Comparison of ENCODE assay signal across 11 cellular contexts in genomic region chr20:48897298-48898044, GRCh38. TPM values are rescaled to one million over a fixed set of nuclear protein-coding genes. Genes with fewer than 3 reads are reported as not detected.
A peak's percentile ranks its signal among the peaks of the same experiment; 100 is the strongest.
DNase-seq lines count a peak whose midpoint lies in the region; ATAC-seq and TF ChIP-seq lines count a peak whose summit lies in the region.
"Had no signal": no experiment of that assay in that cellular context is flagged by ENCODE, and none has a peak within 500 bp of the region (broad histone marks: within the 10 kb centered on the region; RNA-seq: fewer than 3 reads in every experiment).

No MANE protein-coding gene starts in this region.

- no peaks in the 10 kb centered on the region for H3K36me3 ChIP-seq in left lung

- H3K27me3 ChIP-seq in left lung: no peaks in the 10 kb centered on the region

- H3K4me3 ChIP-seq in AG09309 (ENCODE audit: control insufficient read depth, low read depth, low read length) (no peak overlapping the region), left lung (no peak overlapping the region)

- H3K4me1 ChIP-seq in left lung: peaks cover 0 to 27% of the 10 kb centered on the region in 2 donors

- peaks cover 0 to 2% of the 10 kb centered on the region in 2 donors for H3K9me3 ChIP-seq in left lung

- H3K27ac ChIP-seq in left lung: no peak overlapping the region

- no peak for TF ChIP-seq EP300 in Ishikawa (IDR thresholded peaks at IDR 0.05; ENCODE audit: borderline replicate concordance)

- intact Hi-C loops in left lung (cut with DNase I): no loop called here

- TF ChIP-seq CTCF in AG09309 (IDR thresholded peaks at IDR 0.05; ENCODE audit: control insufficient read depth, insufficient read depth, low read depth, low read length, missing control alignments) (no peak), left lung (IDR thresholded peaks at IDR 0.05) (no peak)

- DNase-seq in AG09309 (ENCODE audit: low read depth) (peak; percentile 63), astrocyte of the hippocampus (ENCODE audit: low read depth, low spot score) (peak; percentile 84), left lung (no peak), occipital lobe (lab: John Stamatoyannopoulos, UW) (no peak), GOT3 (lab: John Stamatoyannopoulos, UW) (no peak), NCI-H1694 treated with DMSO at 0.1 percent for 48 hours (lab: John Stamatoyannopoulos, UW) (no peak)
- DNase-seq: activated effector memory CD4-positive, alpha-beta T cell treated with anti-CD3 and anti-CD28 coated beads, Interleukin-2, amount 50 U/mL, for 16 hours; NCI-H1048; stimulated activated CD8-positive, alpha-beta memory T cell treated with anti-CD3 and anti-CD28 coated beads, Interleukin-4, amount 100 ng/mL, for 48 hours had no signal

- no peak for TF ChIP-seq RAD21 in Ishikawa (IDR thresholded peaks at IDR 0.05; ENCODE audit: low read depth)

- ATAC-seq in left lung: peak; percentile 38
- no peak for ATAC-seq in GM19452 (IDR thresholded peaks at IDR 0.05; ENCODE audit: unreplicated experiment)

TF ChIP-seq in Ishikawa, 13 proteins besides CTCF, POLR2A, EP300 and RAD21:
- TF ChIP-seq ZBTB7A (IDR thresholded peaks at IDR 0.05; ENCODE audit: low read depth): no peak
- TF ChIP-seq, protein P1, sequence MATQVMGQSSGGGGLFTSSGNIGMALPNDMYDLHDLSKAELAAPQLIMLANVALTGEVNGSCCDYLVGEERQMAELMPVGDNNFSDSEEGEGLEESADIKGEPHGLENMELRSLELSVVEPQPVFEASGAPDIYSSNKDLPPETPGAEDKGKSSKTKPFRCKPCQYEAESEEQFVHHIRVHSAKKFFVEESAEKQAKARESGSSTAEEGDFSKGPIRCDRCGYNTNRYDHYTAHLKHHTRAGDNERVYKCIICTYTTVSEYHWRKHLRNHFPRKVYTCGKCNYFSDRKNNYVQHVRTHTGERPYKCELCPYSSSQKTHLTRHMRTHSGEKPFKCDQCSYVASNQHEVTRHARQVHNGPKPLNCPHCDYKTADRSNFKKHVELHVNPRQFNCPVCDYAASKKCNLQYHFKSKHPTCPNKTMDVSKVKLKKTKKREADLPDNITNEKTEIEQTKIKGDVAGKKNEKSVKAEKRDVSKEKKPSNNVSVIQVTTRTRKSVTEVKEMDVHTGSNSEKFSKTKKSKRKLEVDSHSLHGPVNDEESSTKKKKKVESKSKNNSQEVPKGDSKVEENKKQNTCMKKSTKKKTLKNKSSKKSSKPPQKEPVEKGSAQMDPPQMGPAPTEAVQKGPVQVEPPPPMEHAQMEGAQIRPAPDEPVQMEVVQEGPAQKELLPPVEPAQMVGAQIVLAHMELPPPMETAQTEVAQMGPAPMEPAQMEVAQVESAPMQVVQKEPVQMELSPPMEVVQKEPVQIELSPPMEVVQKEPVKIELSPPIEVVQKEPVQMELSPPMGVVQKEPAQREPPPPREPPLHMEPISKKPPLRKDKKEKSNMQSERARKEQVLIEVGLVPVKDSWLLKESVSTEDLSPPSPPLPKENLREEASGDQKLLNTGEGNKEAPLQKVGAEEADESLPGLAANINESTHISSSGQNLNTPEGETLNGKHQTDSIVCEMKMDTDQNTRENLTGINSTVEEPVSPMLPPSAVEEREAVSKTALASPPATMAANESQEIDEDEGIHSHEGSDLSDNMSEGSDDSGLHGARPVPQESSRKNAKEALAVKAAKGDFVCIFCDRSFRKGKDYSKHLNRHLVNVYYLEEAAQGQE (IDR thresholded peaks at IDR 0.05; ENCODE audit: low read depth): no peak
- TF ChIP-seq USF1 (IDR thresholded peaks at IDR 0.05): peak; percentile 15; the same call in 1 of the 2 replicates
- no peak for TF ChIP-seq MAX (IDR thresholded peaks at IDR 0.05)
TF ChIP-seq in Ishikawa: peak in this region for 1.

RNA-seq across cellular contexts. Expression of gene ARFGEF2, which starts 24.0 kb away (rescaled TPM):
- 10 to 100 TPM; 31.6 to 34.5 TPM for total RNA-seq in left lung
- total RNA-seq in occipital lobe: 27.5 TPM

Comparison
In these comparisons a context has a peak if more than half of its experiments do, and no peak if none do; other contexts are left out.
1. DNase-seq: peak in AG09309 (single experiment) and astrocyte of the hippocampus (single experiment); none in left lung (0 of 2), occipital lobe (single experiment), GOT3 (single experiment) and NCI-H1694 treated with DMSO at 0.1 percent for 48 hours (single experiment).